In the genomic region with DNA sequence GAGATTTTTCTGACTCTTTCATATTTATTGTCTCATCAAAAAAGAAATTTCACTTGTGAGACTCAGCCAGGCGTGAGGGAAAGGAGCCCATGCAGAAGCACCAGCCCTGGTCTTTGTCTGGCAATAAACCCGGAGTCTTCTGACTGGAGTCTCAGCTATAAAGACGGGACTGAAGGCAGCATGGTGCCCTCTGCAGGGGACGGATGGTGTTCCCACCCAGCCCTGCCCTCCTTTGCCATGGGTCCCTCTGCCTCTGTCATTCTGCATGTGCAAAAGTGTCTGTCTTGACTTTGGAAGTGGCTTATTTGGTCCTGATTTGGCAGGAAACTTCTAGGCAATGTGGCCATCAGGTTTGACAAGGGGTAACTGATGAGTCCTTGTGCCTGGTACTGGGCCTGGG, we compare ENCODE assay signal across 14 cellular contexts.
DNase-seq lines count a peak whose midpoint lies in the region; ATAC-seq and TF ChIP-seq lines count a peak whose summit lies in the region.
"Had no signal": no experiment of that assay in that cellular context is flagged by ENCODE, and none has a peak within 500 bp of the region (broad histone marks: within the 10 kb centered on the region; RNA-seq: fewer than 3 reads in every experiment).

No MANE protein-coding gene starts in this region.

- peak; percentile 42 for ATAC-seq in GM18867 (IDR thresholded peaks at IDR 0.05; ENCODE audit: unreplicated experiment)

- TF ChIP-seq CTCF in GM06990 (IDR thresholded peaks at IDR 0.05; ENCODE audit: insufficient read depth, low read length, poor library complexity, severe bottlenecking): peak; percentile 37

- DNase-seq in GM06990 (ENCODE audit: extremely low read depth, insufficient read length) (no peak), OCI-M1 (lab: John Stamatoyannopoulos, UW) (peak; percentile 22), erythroblast (lab: John Stamatoyannopoulos, UW) (peak; percentile 3 to 8), NCI-H774 (lab: John Stamatoyannopoulos, UW) (no peak), NCI-H1417 (lab: John Stamatoyannopoulos, UW) (no peak), ACHN (no peak)
- DNase-seq: activated T-cell treated with anti-CD3 and anti-CD28 coated beads, Interleukin-2, amount 50 U/mL, for 24 hours; adrenal gland; CD8-positive, alpha-beta memory T cell; cortex of kidney; NCI-H510A treated with DMSO at 0.1 percent for 48 hours; SJCRH30 had no signal

- no peak overlapping the region for H3K4me3 ChIP-seq in GM06990 (replicated peaks; ENCODE audit: low read depth, low read length)
- H3K4me3 ChIP-seq: adrenal gland, SJCRH30, skin epidermis had no signal

- H3K36me3 ChIP-seq in GM06990 (ENCODE audit: control insufficient read depth, insufficient read depth, low read length): no peaks in the 10 kb centered on the region
- H3K36me3 ChIP-seq: adrenal gland, SJCRH30 had no signal

- TF ChIP-seq POLR2A in erythroblast (IDR thresholded peaks at IDR 0.05; ENCODE audit: low read length): no peak

- in situ Hi-C loops in ACHN (cut with HindIII; ENCODE audit: low pct_ligation_motif_present, low pct_unique_long_range_greater_than_20kb, low sequenced_read_pairs): no loop called here

- no peaks in the 10 kb centered on the region for H3K27me3 ChIP-seq in GM06990 (replicated peaks; ENCODE audit: control insufficient read depth, insufficient read depth, low read length)
- H3K27me3 ChIP-seq: adrenal gland, SJCRH30 had no signal

Comparison
In these comparisons a context has a peak if more than half of its experiments do, and no peak if none do; other contexts are left out.
1. DNase-seq: peak in OCI-M1 (single experiment) and erythroblast (2 of 2); none in GM06990 (single experiment), NCI-H774 (single experiment), NCI-H1417 (0 of 3) and ACHN (single experiment).